Comparison of ENCODE assay signal across 8 cellular contexts in genomic region chr4:25970241-25970675, GRCh38. TPM values are rescaled to one million over a fixed set of nuclear protein-coding genes. Genes with fewer than 3 reads are reported as not detected.
DNase-seq lines count a peak whose midpoint lies in the region; ATAC-seq lines count a peak whose summit lies in the region.

No MANE protein-coding gene starts in this region.

- H3K27ac Mint-ChIP-seq in activated naive CD8-positive, alpha-beta T cell treated with anti-CD3 and anti-CD28 coated beads for 36 hours, result no peak overlapping the region
- no peak overlapping the region for H3K27ac Mint-ChIP-seq in activated T-cell treated with anti-CD3 and anti-CD28 coated beads, Interleukin-2, amount 50 U/mL, for 72 hours

- peak; percentile 47 for DNase-seq in EH (ENCODE audit: low read depth)
- peak; percentile 54 for DNase-seq in amniotic epithelial cell (ENCODE audit: low read depth)
- DNase-seq in medulla oblongata (ENCODE audit: extremely low spot score), result peak; percentile 44
- no peak for DNase-seq in HUDEP-2 (lab: John Stamatoyannopoulos, UW; ENCODE audit: unreplicated experiment in 76 of 76)
- no peak for DNase-seq in activated naive CD8-positive, alpha-beta T cell treated with anti-CD3 and anti-CD28 coated beads for 36 hours
- no peak for DNase-seq in activated T-cell treated with anti-CD3 and anti-CD28 coated beads, Interleukin-2, amount 50 U/mL, for 72 hours

- no peaks in the 10 kb centered on the region for H3K36me3 Mint-ChIP-seq in activated naive CD8-positive, alpha-beta T cell treated with anti-CD3 and anti-CD28 coated beads for 36 hours
- H3K36me3 Mint-ChIP-seq in activated T-cell treated with anti-CD3 and anti-CD28 coated beads, Interleukin-2, amount 50 U/mL, for 72 hours (ENCODE audit: insufficient read depth in 2 of 2), result peaks cover 0 to 1% of the 10 kb centered on the region in 2 donors

- H3K4me1 Mint-ChIP-seq in activated naive CD8-positive, alpha-beta T cell treated with anti-CD3 and anti-CD28 coated beads for 36 hours, result no peaks in the 10 kb centered on the region
- H3K4me1 Mint-ChIP-seq in activated T-cell treated with anti-CD3 and anti-CD28 coated beads, Interleukin-2, amount 50 U/mL, for 72 hours (ENCODE audit: low read depth), result peaks cover 6% of the 10 kb centered on the region

- no peak overlapping the region for H3K4me3 Mint-ChIP-seq in activated naive CD8-positive, alpha-beta T cell treated with anti-CD3 and anti-CD28 coated beads for 36 hours
- H3K4me3 Mint-ChIP-seq in activated T-cell treated with anti-CD3 and anti-CD28 coated beads, Interleukin-2, amount 50 U/mL, for 72 hours, result no peak overlapping the region

- no peaks in the 10 kb centered on the region for H3K9me3 Mint-ChIP-seq in activated naive CD8-positive, alpha-beta T cell treated with anti-CD3 and anti-CD28 coated beads for 36 hours
- H3K9me3 Mint-ChIP-seq in activated T-cell treated with anti-CD3 and anti-CD28 coated beads, Interleukin-2, amount 50 U/mL, for 72 hours, result no peaks in the 10 kb centered on the region

- peaks cover 12% of the 10 kb centered on the region for H3K27me3 Mint-ChIP-seq in activated naive CD8-positive, alpha-beta T cell treated with anti-CD3 and anti-CD28 coated beads for 36 hours
- peaks cover 30% of the 10 kb centered on the region for H3K27me3 Mint-ChIP-seq in activated T-cell treated with anti-CD3 and anti-CD28 coated beads, Interleukin-2, amount 50 U/mL, for 72 hours (ENCODE audit: low read depth)

- ATAC-seq in HG02763 (IDR thresholded peaks at IDR 0.05; ENCODE audit: unreplicated experiment) (peak; percentile 57), GM18517 (IDR thresholded peaks at IDR 0.05; ENCODE audit: unreplicated experiment) (no peak)
- ATAC-seq in activated T-cell treated with anti-CD3 and anti-CD28 coated beads, Interleukin-2, amount 50 U/mL, for 72 hours (replicated peaks in 1 of 2), result no peak

RNA-seq across cellular contexts. Expression of gene SMIM20, which starts 56.2 kb away (rescaled TPM):
- 10 to 100 TPM; 22.9 to 23.5 TPM for total RNA-seq in activated naive CD8-positive, alpha-beta T cell treated with anti-CD3 and anti-CD28 coated beads for 36 hours
- 10 to 100 TPM; 24.1 to 33.9 TPM for total RNA-seq in activated T-cell treated with anti-CD3 and anti-CD28 coated beads, Interleukin-2, amount 50 U/mL, for 72 hours

Comparison
In these comparisons a context has a peak if more than half of its experiments do, and no peak if none do; other contexts are left out.
1. DNase-seq: peak in EH (single experiment), amniotic epithelial cell (single experiment) and medulla oblongata (single experiment); none in HUDEP-2 (0 of 76), activated naive CD8-positive, alpha-beta T cell treated with anti-CD3 and anti-CD28 coated beads for 36 hours (single experiment) and activated T-cell treated with anti-CD3 and anti-CD28 coated beads, Interleukin-2, amount 50 U/mL, for 72 hours (0 of 2).